ENCODE assay signal across 9 cellular contexts in genomic region chr22:20766530-20766929, GRCh38. TPM values are rescaled to one million over a fixed set of nuclear protein-coding genes. Genes with fewer than 3 reads are reported as not detected.
"Had no signal": no experiment of that assay in that cellular context is flagged by ENCODE, and none has a peak within 500 bp of the region (broad histone marks: within the 10 kb centered on the region; RNA-seq: fewer than 3 reads in every experiment).

No MANE protein-coding gene starts in this region.

- DNase-seq: GDM1, GF-D8 had no signal

- ATAC-seq: GM12878 had no signal

- H3K4me3 ChIP-seq: GM12878 had no signal

- FAIRE-seq: G401.6, GM12878, GM12891, GM12892, GM18507, GM19239 had no signal

RNA-seq across cellular contexts. Expression of gene SERPIND1, which starts 7.4 kb away (rescaled TPM):
- total RNA-seq: G401 had no signal
